ENCODE assay signal across 9 cellular contexts in genomic region chr1:1981142-1981500, GRCh38. TPM values are rescaled to one million over a fixed set of nuclear protein-coding genes. Genes with fewer than 3 reads are reported as not detected.
"Had no signal": no experiment of that assay in that cellular context is flagged by ENCODE, and none has a peak within 500 bp of the region (broad histone marks: within the 10 kb centered on the region; RNA-seq: fewer than 3 reads in every experiment).

No MANE protein-coding gene starts in this region.

- H3K27ac ChIP-seq: GM23248 had no signal

- DNase-seq: GM23248, GOT3, HFFc6, IMR-90, KG1 had no signal

- H3K4me3 Mint-ChIP-seq: HFFc6 had no signal

- ATAC-seq: HCT116, K562 had no signal

- H3K4me3 ChIP-seq: GM23248, HAP-1, K562 had no signal

- H3K36me3 ChIP-seq: HAP-1 had no signal

- H3K9ac ChIP-seq: GM23248 had no signal

- H3K4me1 ChIP-seq: HAP-1 had no signal

- H2AFZ ChIP-seq: GM23248 had no signal

- H3K9me3 ChIP-seq: HAP-1 had no signal

- H3K27ac Mint-ChIP-seq: HFFc6 had no signal

RNA-seq across cellular contexts. Expression of gene CFAP74, which starts 22.5 kb away (rescaled TPM):
- total RNA-seq: GM23248, HFFc6, HT-29, IMR-90 had no signal
- polyA plus RNA-seq: GM23248, IMR-90 had no signal

RNA-seq across cellular contexts. Expression of gene GABRD, which starts 38.0 kb away (rescaled TPM):
- total RNA-seq: GM23248, HFFc6, HT-29, IMR-90 had no signal
- polyA plus RNA-seq: GM23248, IMR-90, K562 had no signal
